Comparison of ENCODE assay signal across 12 cellular contexts in the genomic region with DNA sequence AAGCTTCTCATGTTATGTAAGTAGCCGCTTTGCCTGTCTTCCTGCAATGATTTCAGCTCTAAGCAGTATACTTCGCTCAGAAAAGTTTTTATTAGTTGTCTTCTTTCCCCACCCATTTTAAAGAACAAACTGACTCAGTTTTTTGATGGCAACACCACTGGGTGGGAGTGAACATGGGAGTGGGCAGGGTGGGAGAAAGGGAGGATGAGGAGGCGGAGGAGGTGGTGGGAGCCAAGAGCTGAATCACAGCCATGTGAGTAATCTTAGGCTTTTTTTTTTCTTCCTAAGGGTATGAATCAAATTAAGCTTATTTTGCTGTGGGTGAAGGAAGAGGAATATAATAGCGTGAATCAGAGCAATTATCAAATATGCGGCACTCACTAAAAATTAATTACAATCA.
DNase-seq lines count a peak whose midpoint lies in the region; ATAC-seq and TF ChIP-seq lines count a peak whose summit lies in the region.
"Had no signal": no experiment of that assay in that cellular context is flagged by ENCODE, and none has a peak within 500 bp of the region (broad histone marks: within the 10 kb centered on the region; RNA-seq: fewer than 3 reads in every experiment).

No MANE protein-coding gene starts in this region.

- H3K27me3 ChIP-seq in foreskin keratinocyte: no peaks in the 10 kb centered on the region
- no peaks in the 10 kb centered on the region for H3K27me3 ChIP-seq in CD8-positive, alpha-beta T cell (ENCODE audit: insufficient read depth, low read length)

- H3K4me2 ChIP-seq in OCI-LY7 (ENCODE audit: low read length): no peak overlapping the region

- POLR2A ChIA-PET in activated CD4-positive, alpha-beta memory T cell treated with anti-CD3 and anti-CD28 coated beads for 36 hours (lab: Charles Lee): interaction anchor here (0.7 to 1.2 kb wide), 5 partner anchors 8 to 70 kb away, joined by 3 to 4 read pairs (median 3); no protein-coding TSS in a partner anchor
- POLR2A ChIA-PET in CD8-positive, alpha-beta T cell (lab: Charles Lee): interaction anchor here (0.8 kb wide), 1 partner anchor 16 kb away, joined by 3 read pairs; no protein-coding TSS in a partner anchor
- POLR2A ChIA-PET in OCI-LY7 (lab: Charles Lee): interaction anchor here (0.6 to 0.7 kb wide), 3 partner anchors 21 to 751 kb away, joined by 3 to 4 read pairs (median 3); no protein-coding TSS in a partner anchor

- H3K9me2 ChIP-seq in OCI-LY7 (ENCODE audit: insufficient read depth, low read length): no peaks in the 10 kb centered on the region

- peak overlapping the region; percentile 55 for H3K27ac Mint-ChIP-seq in activated naive CD4-positive, alpha-beta T cell treated with anti-CD3 and anti-CD28 coated beads, Interleukin-2, amount 50 U/mL, for 24 hours
- H3K27ac Mint-ChIP-seq in activated naive CD4-positive, alpha-beta T cell treated with anti-CD3 and anti-CD28 coated beads, Interleukin-2, amount 10 ng/mL, durations not matched to agents 7 days and 5 days: no peak overlapping the region
- H3K27ac Mint-ChIP-seq in activated CD4-positive, alpha-beta memory T cell treated with anti-CD3 and anti-CD28 coated beads for 36 hours: peak overlapping the region; percentile 8
- H3K27ac Mint-ChIP-seq in type B pancreatic cell: peak overlapping the region; percentile 12
- H3K27ac Mint-ChIP-seq in CD8-positive, alpha-beta T cell: no peak overlapping the region

- H3K9me3 ChIP-seq in CD8-positive, alpha-beta T cell (ENCODE audit: low read length): no peaks in the 10 kb centered on the region
- H3K9me3 ChIP-seq in OCI-LY7 (ENCODE audit: low read length): no peaks in the 10 kb centered on the region

- H3K4me1 ChIP-seq in foreskin keratinocyte: peaks cover 63% of the 10 kb centered on the region
- H3K4me1 ChIP-seq in CD8-positive, alpha-beta T cell (ENCODE audit: insufficient read depth, low read length): peaks cover 17% of the 10 kb centered on the region
- no peaks in the 10 kb centered on the region for H3K4me1 ChIP-seq in OCI-LY7 (ENCODE audit: insufficient read depth, low read length, poor library complexity, severe bottlenecking)

- intact Hi-C loops in activated CD4-positive, alpha-beta memory T cell treated with anti-CD3 and anti-CD28 coated beads for 36 hours (cut with micrococcal nuclease): no loop called here
- intact Hi-C loops in CD8-positive, alpha-beta T cell (cut with DNase I, micrococcal nuclease): no loop called here
- intact Hi-C loops in OCI-LY7 (cut with micrococcal nuclease; ENCODE audit: unreplicated experiment): no loop called here

- no peaks in the 10 kb centered on the region for H3K36me3 ChIP-seq in CD8-positive, alpha-beta T cell (ENCODE audit: insufficient read depth, low read length)
- H3K36me3 ChIP-seq in OCI-LY7 (ENCODE audit: insufficient read depth, low read length): no peaks in the 10 kb centered on the region
- H3K36me3 ChIP-seq: WERI-Rb-1 had no signal

- H3K27ac ChIP-seq in foreskin keratinocyte: peak overlapping the region; percentile 94
- H3K27ac ChIP-seq in CD8-positive, alpha-beta T cell (ENCODE audit: low read depth, low read length): no peak overlapping the region
- H3K27ac ChIP-seq in OCI-LY7 (ENCODE audit: low read depth, low read length, poor library complexity, severe bottlenecking): no peak overlapping the region
- H3K27ac ChIP-seq: C4-2B, WERI-Rb-1 had no signal

- H2AFZ ChIP-seq in OCI-LY7 (ENCODE audit: low read length): no peak overlapping the region

- peaks cover 25% of the 10 kb centered on the region for H3K36me3 Mint-ChIP-seq in activated naive CD4-positive, alpha-beta T cell treated with anti-CD3 and anti-CD28 coated beads, Interleukin-2, amount 50 U/mL, for 24 hours
- peaks cover 14% of the 10 kb centered on the region for H3K36me3 Mint-ChIP-seq in activated naive CD4-positive, alpha-beta T cell treated with anti-CD3 and anti-CD28 coated beads, Interleukin-2, amount 10 ng/mL, durations not matched to agents 7 days and 5 days
- peaks cover 11% of the 10 kb centered on the region for H3K36me3 Mint-ChIP-seq in activated CD4-positive, alpha-beta memory T cell treated with anti-CD3 and anti-CD28 coated beads for 36 hours
- peaks cover 8% of the 10 kb centered on the region for H3K36me3 Mint-ChIP-seq in type B pancreatic cell
- no peaks in the 10 kb centered on the region for H3K36me3 Mint-ChIP-seq in CD8-positive, alpha-beta T cell

- H3K4me1 Mint-ChIP-seq in activated naive CD4-positive, alpha-beta T cell treated with anti-CD3 and anti-CD28 coated beads, Interleukin-2, amount 50 U/mL, for 24 hours: peaks cover 79% of the 10 kb centered on the region
- H3K4me1 Mint-ChIP-seq in activated naive CD4-positive, alpha-beta T cell treated with anti-CD3 and anti-CD28 coated beads, Interleukin-2, amount 10 ng/mL, durations not matched to agents 7 days and 5 days: peaks cover 74% of the 10 kb centered on the region
- peaks cover 86% of the 10 kb centered on the region for H3K4me1 Mint-ChIP-seq in activated CD4-positive, alpha-beta memory T cell treated with anti-CD3 and anti-CD28 coated beads for 36 hours (ENCODE audit: low read depth)
- peaks cover 30% of the 10 kb centered on the region for H3K4me1 Mint-ChIP-seq in type B pancreatic cell (ENCODE audit: unreplicated experiment)
- H3K4me1 Mint-ChIP-seq in CD8-positive, alpha-beta T cell (ENCODE audit: low read depth): peaks cover 31% of the 10 kb centered on the region

- no TSS peak for BruUV-seq in OCI-LY7 (replicated peaks; lab: Mats Ljungman, UMichigan)

- H4K20me1 ChIP-seq in OCI-LY7 (ENCODE audit: insufficient read depth, low read length): no peaks in the 10 kb centered on the region

- H3K27me3 Mint-ChIP-seq in activated naive CD4-positive, alpha-beta T cell treated with anti-CD3 and anti-CD28 coated beads, Interleukin-2, amount 50 U/mL, for 24 hours: no peaks in the 10 kb centered on the region
- H3K27me3 Mint-ChIP-seq in activated naive CD4-positive, alpha-beta T cell treated with anti-CD3 and anti-CD28 coated beads, Interleukin-2, amount 10 ng/mL, durations not matched to agents 7 days and 5 days: no peaks in the 10 kb centered on the region
- no peaks in the 10 kb centered on the region for H3K27me3 Mint-ChIP-seq in activated CD4-positive, alpha-beta memory T cell treated with anti-CD3 and anti-CD28 coated beads for 36 hours
- no peaks in the 10 kb centered on the region for H3K27me3 Mint-ChIP-seq in type B pancreatic cell
- H3K27me3 Mint-ChIP-seq in CD8-positive, alpha-beta T cell (ENCODE audit: low read depth): no peaks in the 10 kb centered on the region
- H3K27me3 Mint-ChIP-seq: naive thymus-derived CD4-positive, alpha-beta T cell had no signal

- H3K4me3 Mint-ChIP-seq in activated naive CD4-positive, alpha-beta T cell treated with anti-CD3 and anti-CD28 coated beads, Interleukin-2, amount 50 U/mL, for 24 hours: peak overlapping the region; percentile 30
- no peak overlapping the region for H3K4me3 Mint-ChIP-seq in activated naive CD4-positive, alpha-beta T cell treated with anti-CD3 and anti-CD28 coated beads, Interleukin-2, amount 10 ng/mL, durations not matched to agents 7 days and 5 days
- H3K4me3 Mint-ChIP-seq in activated CD4-positive, alpha-beta memory T cell treated with anti-CD3 and anti-CD28 coated beads for 36 hours: no peak overlapping the region
- H3K4me3 Mint-ChIP-seq in type B pancreatic cell: no peak overlapping the region
- H3K4me3 Mint-ChIP-seq in CD8-positive, alpha-beta T cell: no peak overlapping the region
- H3K4me3 Mint-ChIP-seq: naive thymus-derived CD4-positive, alpha-beta T cell had no signal

- no peak overlapping the region for H3K4me3 ChIP-seq in CD8-positive, alpha-beta T cell (ENCODE audit: low read depth, low read length)
- H3K4me3 ChIP-seq in OCI-LY7 (ENCODE audit: low read depth, low read length, poor library complexity, severe bottlenecking): no peak overlapping the region

- in situ Hi-C loops in GM13977 (cut with MboI; ENCODE audit: low pct_unique_long_range_greater_than_20kb, low sequenced_read_pairs, unreplicated experiment): no loop called here

- DNase-seq in activated naive CD4-positive, alpha-beta T cell treated with anti-CD3 and anti-CD28 coated beads, Interleukin-2, amount 10 ng/mL, durations not matched to agents 7 days and 5 days: no peak
- DNase-seq in activated CD4-positive, alpha-beta memory T cell treated with anti-CD3 and anti-CD28 coated beads for 36 hours: peak; percentile 51
- DNase-seq in foreskin keratinocyte: peak in 1 of 2 donors; percentile 74
- DNase-seq in type B pancreatic cell (ENCODE audit: extremely low spot score, unreplicated experiment): no peak
- DNase-seq in CD8-positive, alpha-beta T cell: no peak
- no peak for DNase-seq in OCI-LY7 (ENCODE audit: low spot score)
- DNase-seq in GM13977 (ENCODE audit: low spot score): no peak
- DNase-seq: naive thymus-derived CD4-positive, alpha-beta T cell; NCI-H2227 treated with DMSO at 0.1 percent for 48 hours; WERI-Rb-1 had no signal

- CTCF ChIA-PET in activated naive CD4-positive, alpha-beta T cell treated with anti-CD3 and anti-CD28 coated beads, Interleukin-2, amount 10 ng/mL, durations not matched to agents 7 days and 5 days (lab: Charles Lee): interaction anchor here (1.4 kb wide), 1 partner anchor 17 kb away, joined by 4 read pairs; no protein-coding TSS in a partner anchor
- CTCF ChIA-PET in activated CD4-positive, alpha-beta memory T cell treated with anti-CD3 and anti-CD28 coated beads for 36 hours (lab: Charles Lee): interaction anchor here (0.6 kb wide), 1 partner anchor 41 kb away, joined by 3 read pairs; no protein-coding TSS in a partner anchor
- CTCF ChIA-PET in CD8-positive, alpha-beta T cell (lab: Charles Lee): no interaction called here
- CTCF ChIA-PET in OCI-LY7 (lab: Charles Lee; ENCODE audit: unreplicated experiment): no interaction called here

- H3K79me2 ChIP-seq in OCI-LY7 (ENCODE audit: insufficient read depth, low read depth, low read length): no peaks in the 10 kb centered on the region

- ATAC-seq in foreskin keratinocyte: peak; percentile 43
- no peak for ATAC-seq in CD8-positive, alpha-beta T cell
- ATAC-seq: naive thymus-derived CD4-positive, alpha-beta T cell had no signal

- no peak for TF ChIP-seq CTCF in foreskin keratinocyte (conservative IDR thresholded peaks at IDR 0.05)
- no peak for TF ChIP-seq CTCF in type B pancreatic cell (conservative IDR thresholded peaks at IDR 0.05)
- TF ChIP-seq CTCF in CD8-positive, alpha-beta T cell (IDR thresholded peaks at IDR 0.05): no peak
- no peak for TF ChIP-seq CTCF in OCI-LY7 (conservative IDR thresholded peaks at IDR 0.05; ENCODE audit: low read length)
- no peak for TF ChIP-seq CTCF in GM13977 (IDR thresholded peaks at IDR 0.05; ENCODE audit: extremely low read depth, insufficient read depth, missing control alignments)

- peaks cover 8% of the 10 kb centered on the region for H3K9me3 Mint-ChIP-seq in activated naive CD4-positive, alpha-beta T cell treated with anti-CD3 and anti-CD28 coated beads, Interleukin-2, amount 50 U/mL, for 24 hours
- no peaks in the 10 kb centered on the region for H3K9me3 Mint-ChIP-seq in activated naive CD4-positive, alpha-beta T cell treated with anti-CD3 and anti-CD28 coated beads, Interleukin-2, amount 10 ng/mL, durations not matched to agents 7 days and 5 days
- no peaks in the 10 kb centered on the region for H3K9me3 Mint-ChIP-seq in activated CD4-positive, alpha-beta memory T cell treated with anti-CD3 and anti-CD28 coated beads for 36 hours
- peaks cover 6% of the 10 kb centered on the region for H3K9me3 Mint-ChIP-seq in type B pancreatic cell
- no peaks in the 10 kb centered on the region for H3K9me3 Mint-ChIP-seq in CD8-positive, alpha-beta T cell
- H3K9me3 Mint-ChIP-seq: naive thymus-derived CD4-positive, alpha-beta T cell had no signal

Comparison
In these comparisons a context has a peak if more than half of its experiments do, and no peak if none do; other contexts are left out.
1. H3K27ac Mint-ChIP-seq: peak in activated naive CD4-positive, alpha-beta T cell treated with anti-CD3 and anti-CD28 coated beads, Interleukin-2, amount 50 U/mL, for 24 hours (single experiment), activated CD4-positive, alpha-beta memory T cell treated with anti-CD3 and anti-CD28 coated beads for 36 hours (single experiment) and type B pancreatic cell (single experiment); none in activated naive CD4-positive, alpha-beta T cell treated with anti-CD3 and anti-CD28 coated beads, Interleukin-2, amount 10 ng/mL, durations not matched to agents 7 days and 5 days (single experiment) and CD8-positive, alpha-beta T cell (single experiment).
2. CTCF ChIA-PET loops: an anchor here in activated naive CD4-positive, alpha-beta T cell treated with anti-CD3 and anti-CD28 coated beads, Interleukin-2, amount 10 ng/mL, durations not matched to agents 7 days and 5 days (1.4 kb wide) and activated CD4-positive, alpha-beta memory T cell treated with anti-CD3 and anti-CD28 coated beads for 36 hours (0.6 kb wide); none called in CD8-positive, alpha-beta T cell and OCI-LY7.